10 cellular contexts compared by ENCODE assay signal in genomic region chr14:72962829-72963312, GRCh38. TPM values are rescaled to one million over a fixed set of nuclear protein-coding genes. Genes with fewer than 3 reads are reported as not detected.
DNase-seq lines count a peak whose midpoint lies in the region; ATAC-seq and TF ChIP-seq lines count a peak whose summit lies in the region.
"Had no signal": no experiment of that assay in that cellular context is flagged by ENCODE, and none has a peak within 500 bp of the region (broad histone marks: within the 10 kb centered on the region; RNA-seq: fewer than 3 reads in every experiment).

No MANE protein-coding gene starts in this region.

- intact Hi-C loops in cardiac septum (cut with DNase I): no loop called here

- TF ChIP-seq CTCF in AG09319 (IDR thresholded peaks at IDR 0.05; ENCODE audit: low read depth, low read length) (no peak), HFF-Myc (IDR thresholded peaks at IDR 0.05; ENCODE audit: low read depth, low read length, missing control alignments) (no peak), RWPE1 (conservative IDR thresholded peaks at IDR 0.05; ENCODE audit: low read depth) (no peak), fibroblast of villous mesenchyme (IDR thresholded peaks at IDR 0.05; ENCODE audit: insufficient read depth, low read depth, low read length) (no peak)

- CTCF ChIA-PET in RWPE1 (lab: Yijun Ruan, JAX): no interaction called here

- H3K4me3 ChIP-seq in HFF-Myc (replicated peaks; ENCODE audit: low read depth, low read length): no peak overlapping the region
- no peak overlapping the region for H3K4me3 ChIP-seq in fibroblast of villous mesenchyme (ENCODE audit: low read depth, low read length)
- H3K4me3 ChIP-seq: thoracic aorta had no signal

- H3K27ac ChIP-seq in RWPE1: peak overlapping the region; percentile 81
- H3K27ac ChIP-seq: neutrophil, thoracic aorta had no signal

- DNase-seq in AG09319 (ENCODE audit: extremely low read depth, low read depth) (peak; percentile 80), HFF-Myc (ENCODE audit: extremely low read depth, low read depth) (peak; percentile 73), RWPE1 (ENCODE audit: low spot score) (peak; percentile 84), fibroblast of villous mesenchyme (ENCODE audit: low read depth) (peak; percentile 62), pons (ENCODE audit: low spot score) (no peak), cardiac septum (ENCODE audit: low spot score) (no peak)
- no peak for DNase-seq in activated CD4-positive, alpha-beta T cell treated with anti-CD3 and anti-CD28 coated beads for 48 hours

- POLR2A ChIA-PET in RWPE1 (lab: Yijun Ruan, JAX; ENCODE audit: low non-redundant PET): no interaction called here

- ATAC-seq in GM18517 (IDR thresholded peaks at IDR 0.05; ENCODE audit: unreplicated experiment): no peak

RNA-seq across cellular contexts. Expression of gene DCAF4, which starts 36.6 kb away (rescaled TPM):
- 12.5 and 14.8 TPM in 2 replicates for total RNA-seq in fibroblast of villous mesenchyme
- total RNA-seq in cardiac septum: 7.9 TPM

Comparison
In these comparisons a context has a peak if more than half of its experiments do, and no peak if none do; other contexts are left out.
1. DNase-seq: peak in AG09319 (single experiment), HFF-Myc (single experiment), RWPE1 (single experiment) and fibroblast of villous mesenchyme (single experiment); none in activated CD4-positive, alpha-beta T cell treated with anti-CD3 and anti-CD28 coated beads for 48 hours (single experiment), pons (single experiment) and cardiac septum (single experiment).